1 cellular context compared by ENCODE assay signal in the genomic region with DNA sequence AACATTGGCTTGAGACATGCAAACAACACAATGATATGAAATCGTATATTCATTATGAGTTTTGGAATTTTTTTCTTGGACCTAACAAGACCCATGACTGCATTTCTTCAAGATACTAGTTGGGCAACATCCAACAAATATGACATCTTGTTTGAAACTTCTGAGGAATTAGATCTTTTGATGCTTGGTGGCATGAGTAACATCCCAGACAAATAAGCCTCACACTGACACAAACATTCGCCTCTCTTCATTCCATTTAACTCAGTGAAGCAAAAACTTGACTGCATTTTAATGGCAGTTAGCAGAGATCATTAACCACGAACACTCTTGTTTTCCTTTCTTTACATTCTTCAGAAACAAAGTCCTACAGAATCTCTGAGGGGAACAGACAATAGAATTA.
TF ChIP-seq lines count a peak whose summit lies in the region.

No MANE protein-coding gene starts in this region.

TF ChIP-seq in H1, 55 proteins besides CTCF, POLR2A, EP300 and RAD21:
- TF ChIP-seq SIN3A (conservative IDR thresholded peaks at IDR 0.05 in 1 of 2, IDR thresholded peaks at IDR 0.05 in 1 of 2; ENCODE audit: low read depth in 1 of 2, low read length in 2 of 2) (no peak), MAFK (IDR thresholded peaks at IDR 0.05; ENCODE audit: low read depth, low read length) (no peak), EZH2 (IDR thresholded peaks at IDR 0.05; ENCODE audit: low read depth, low read length, severe bottlenecking) (no peak), EGR1 (IDR thresholded peaks at IDR 0.05; ENCODE audit: borderline replicate concordance, low read depth, low read length) (no peak), CEBPB (IDR thresholded peaks at IDR 0.05; ENCODE audit: low read depth, low read length) (no peak), ASH2L (IDR thresholded peaks at IDR 0.05; ENCODE audit: low read length) (no peak), SRF (IDR thresholded peaks at IDR 0.05; ENCODE audit: low read depth, low read length) (no peak), PHF8 (conservative IDR thresholded peaks at IDR 0.05; ENCODE audit: low read depth, low read length) (no peak)
